ENCODE assay signal across 8 cellular contexts in genomic region chr7:151013356-151013727, GRCh38. TPM values are rescaled to one million over a fixed set of nuclear protein-coding genes. Genes with fewer than 3 reads are reported as not detected.
DNase-seq lines count a peak whose midpoint lies in the region; ATAC-seq and TF ChIP-seq lines count a peak whose summit lies in the region.
"Had no signal": no experiment of that assay in that cellular context is flagged by ENCODE, and none has a peak within 500 bp of the region (broad histone marks: within the 10 kb centered on the region; RNA-seq: fewer than 3 reads in every experiment).

No MANE protein-coding gene starts in this region.

- no peaks in the 10 kb centered on the region for H3K9me3 ChIP-seq in testis

- ATAC-seq in foreskin keratinocyte (peak; percentile 1), GM21786 (IDR thresholded peaks at IDR 0.05; ENCODE audit: unreplicated experiment) (no peak), HG03469 (IDR thresholded peaks at IDR 0.05; ENCODE audit: unreplicated experiment) (no peak)

- intact Hi-C loops in activated CD4-positive, alpha-beta memory T cell treated with anti-CD3 and anti-CD28 coated beads for 36 hours (cut with micrococcal nuclease): loop anchor here (5.0 kb wide), 1 partner anchor 36 kb away; the partner anchor contains the start of gene KCNH2
- intact Hi-C loops in testis (cut with DNase I; ENCODE audit: low total_unique reads): no loop called here

- 41% methylated on average over 25 of the region's 25 CpGs; no CpG with 5 or more reads in 1 of the 2 donors for WGBS in testis, 2 donors

- CTCF ChIA-PET in activated CD4-positive, alpha-beta memory T cell treated with anti-CD3 and anti-CD28 coated beads, Interleukin-2, amount 10 ng/mL, durations not matched to agents 7 days and 5 days (lab: Charles Lee): interaction anchor here (0.6 to 3.2 kb wide), 7 partner anchors 11 to 230 kb away, joined by 3 to 14 read pairs (median 4); partner anchors contain the start of gene ATG9B
- CTCF ChIA-PET in activated CD4-positive, alpha-beta memory T cell treated with anti-CD3 and anti-CD28 coated beads for 36 hours (lab: Charles Lee): interaction anchor here (1.0 to 4.2 kb wide), 4 partner anchors 22 to 115 kb away, joined by 3 to 26 read pairs (median 6); no protein-coding TSS in a partner anchor

- H3K36me3 ChIP-seq in testis (ENCODE audit: low read depth, missing control alignments): no peaks in the 10 kb centered on the region
- H3K36me3 ChIP-seq: cardiac muscle cell, SJSA1 had no signal

- no peak for TF ChIP-seq POLR2A in testis (IDR thresholded peaks at IDR 0.05)

- H3K27ac ChIP-seq in foreskin keratinocyte (no peak overlapping the region), testis (no peak overlapping the region)
- H3K27ac ChIP-seq: cardiac muscle cell, SJSA1 had no signal

- H3K4me3 ChIP-seq in testis: peak overlapping the region; percentile 21 to 40
- H3K4me3 ChIP-seq: cardiac muscle cell had no signal

- H3K4me3 Mint-ChIP-seq in activated CD4-positive, alpha-beta memory T cell treated with anti-CD3 and anti-CD28 coated beads, Interleukin-2, amount 10 ng/mL, durations not matched to agents 7 days and 5 days: peak overlapping the region; percentile 84
- no peak overlapping the region for H3K4me3 Mint-ChIP-seq in activated CD4-positive, alpha-beta memory T cell treated with anti-CD3 and anti-CD28 coated beads for 36 hours

- H3K27ac Mint-ChIP-seq in activated CD4-positive, alpha-beta memory T cell treated with anti-CD3 and anti-CD28 coated beads, Interleukin-2, amount 10 ng/mL, durations not matched to agents 7 days and 5 days: peak overlapping the region; percentile 97
- H3K27ac Mint-ChIP-seq in activated CD4-positive, alpha-beta memory T cell treated with anti-CD3 and anti-CD28 coated beads for 36 hours: no peak overlapping the region

- TF ChIP-seq CTCF in foreskin keratinocyte (conservative IDR thresholded peaks at IDR 0.05): no peak
- no peak for TF ChIP-seq CTCF in testis (IDR thresholded peaks at IDR 0.05)

- POLR2A ChIA-PET in activated CD4-positive, alpha-beta memory T cell treated with anti-CD3 and anti-CD28 coated beads, Interleukin-2, amount 10 ng/mL, durations not matched to agents 7 days and 5 days (lab: Charles Lee): interaction anchor here (1.0 to 7.7 kb wide), 6 partner anchors 13 to 70 kb away, joined by 3 to 50 read pairs (median 4); partner anchors contain the start of genes ABCB8 and TMUB1
- POLR2A ChIA-PET in activated CD4-positive, alpha-beta memory T cell treated with anti-CD3 and anti-CD28 coated beads for 36 hours (lab: Charles Lee): interaction anchor here (1.5 kb wide), 1 partner anchor 11 kb away, joined by 4 read pairs; the partner anchor contains the start of gene ATG9B

- no peak for DNase-seq in activated CD4-positive, alpha-beta memory T cell treated with anti-CD3 and anti-CD28 coated beads, Interleukin-2, amount 10 ng/mL, durations not matched to agents 7 days and 5 days
- no peak for DNase-seq in activated CD4-positive, alpha-beta memory T cell treated with anti-CD3 and anti-CD28 coated beads for 36 hours
- DNase-seq in foreskin keratinocyte (no peak), testis (no peak)

- peaks cover 2% of the 10 kb centered on the region for H3K27me3 Mint-ChIP-seq in activated CD4-positive, alpha-beta memory T cell treated with anti-CD3 and anti-CD28 coated beads, Interleukin-2, amount 10 ng/mL, durations not matched to agents 7 days and 5 days
- H3K27me3 Mint-ChIP-seq in activated CD4-positive, alpha-beta memory T cell treated with anti-CD3 and anti-CD28 coated beads for 36 hours: no peaks in the 10 kb centered on the region

- peaks cover 42% of the 10 kb centered on the region for H3K27me3 ChIP-seq in foreskin keratinocyte
- no peaks in the 10 kb centered on the region for H3K27me3 ChIP-seq in testis

- H3K36me3 Mint-ChIP-seq in activated CD4-positive, alpha-beta memory T cell treated with anti-CD3 and anti-CD28 coated beads, Interleukin-2, amount 10 ng/mL, durations not matched to agents 7 days and 5 days (ENCODE audit: low read depth): peaks cover 21% of the 10 kb centered on the region
- H3K36me3 Mint-ChIP-seq in activated CD4-positive, alpha-beta memory T cell treated with anti-CD3 and anti-CD28 coated beads for 36 hours: no peaks in the 10 kb centered on the region

- peaks cover 86% of the 10 kb centered on the region for H3K4me1 Mint-ChIP-seq in activated CD4-positive, alpha-beta memory T cell treated with anti-CD3 and anti-CD28 coated beads, Interleukin-2, amount 10 ng/mL, durations not matched to agents 7 days and 5 days
- H3K4me1 Mint-ChIP-seq in activated CD4-positive, alpha-beta memory T cell treated with anti-CD3 and anti-CD28 coated beads for 36 hours (ENCODE audit: low read depth): peaks cover 78% of the 10 kb centered on the region

- H3K4me1 ChIP-seq in foreskin keratinocyte (no peaks in the 10 kb centered on the region), testis (peaks cover 7% of the 10 kb centered on the region)

- H3K9me3 Mint-ChIP-seq in activated CD4-positive, alpha-beta memory T cell treated with anti-CD3 and anti-CD28 coated beads, Interleukin-2, amount 10 ng/mL, durations not matched to agents 7 days and 5 days: no peaks in the 10 kb centered on the region
- H3K9me3 Mint-ChIP-seq in activated CD4-positive, alpha-beta memory T cell treated with anti-CD3 and anti-CD28 coated beads for 36 hours: no peaks in the 10 kb centered on the region

RNA-seq across cellular contexts. Expression of gene ATG9B, which starts 11.0 kb away (rescaled TPM):
- total RNA-seq in activated CD4-positive, alpha-beta memory T cell treated with anti-CD3 and anti-CD28 coated beads, Interleukin-2, amount 10 ng/mL, durations not matched to agents 7 days and 5 days: 1 to 10 TPM; 7.9 to 8.6 TPM
- 1 to 10 TPM; 3.5 to 4.6 TPM for total RNA-seq in activated CD4-positive, alpha-beta memory T cell treated with anti-CD3 and anti-CD28 coated beads for 36 hours
- total RNA-seq in foreskin keratinocyte (0.18 and 0.31 TPM in 2 replicates), testis (10 to 100 TPM; 14.9 to 29.7 TPM)
- polyA plus RNA-seq in foreskin keratinocyte (0.16 and 0.20 TPM in 2 replicates), testis (ENCODE audit: insufficient read depth, low read depth, low replicate concordance) (24.8 TPM)
- total RNA-seq: SJSA1 had no signal

RNA-seq across cellular contexts. Expression of gene ABCB8, which starts 14.9 kb away (rescaled TPM):
- total RNA-seq in activated CD4-positive, alpha-beta memory T cell treated with anti-CD3 and anti-CD28 coated beads, Interleukin-2, amount 10 ng/mL, durations not matched to agents 7 days and 5 days: 10 to 100 TPM; 51.2 to 53.3 TPM
- total RNA-seq in activated CD4-positive, alpha-beta memory T cell treated with anti-CD3 and anti-CD28 coated beads for 36 hours: 10 to 100 TPM; 48.4 to 49.5 TPM
- 43.0 and 45.9 TPM in 2 replicates for total RNA-seq in foreskin keratinocyte
- polyA plus RNA-seq in foreskin keratinocyte: 46.2 and 47.3 TPM in 2 replicates
- total RNA-seq in testis: 10 to 100 TPM; 59.6 to 76.8 TPM
- 34.9 TPM for polyA plus RNA-seq in testis (ENCODE audit: insufficient read depth, low read depth, low replicate concordance)

RNA-seq across cellular contexts. Expression of gene NOS3, which starts 22.5 kb away (rescaled TPM):
- total RNA-seq in activated CD4-positive, alpha-beta memory T cell treated with anti-CD3 and anti-CD28 coated beads, Interleukin-2, amount 10 ng/mL, durations not matched to agents 7 days and 5 days: 10 to 100 TPM; 27.7 to 30.2 TPM
- total RNA-seq in activated CD4-positive, alpha-beta memory T cell treated with anti-CD3 and anti-CD28 coated beads for 36 hours: 10 to 100 TPM; 10.4 to 13.2 TPM
- total RNA-seq in foreskin keratinocyte (3.4 and 5.3 TPM in 2 replicates), testis (10 to 100 TPM; 25.0 to 36.6 TPM)
- polyA plus RNA-seq in foreskin keratinocyte (2.1 and 6.0 TPM in 2 replicates), testis (ENCODE audit: insufficient read depth, low read depth, low replicate concordance) (19.5 TPM)
- total RNA-seq: SJSA1 had no signal

RNA-seq across cellular contexts. Expression of gene ASIC3, which starts 35.0 kb away (rescaled TPM):
- 1 to 10 TPM; 5.5 to 6.2 TPM for total RNA-seq in activated CD4-positive, alpha-beta memory T cell treated with anti-CD3 and anti-CD28 coated beads, Interleukin-2, amount 10 ng/mL, durations not matched to agents 7 days and 5 days
- total RNA-seq in activated CD4-positive, alpha-beta memory T cell treated with anti-CD3 and anti-CD28 coated beads for 36 hours: 1 to 10 TPM; 5.3 to 7.6 TPM
- total RNA-seq in foreskin keratinocyte: 0.25 and 0.95 TPM in 2 replicates
- polyA plus RNA-seq in foreskin keratinocyte: 0.51 and 0.60 TPM in 2 replicates
- 10 to 100 TPM; 27.5 to 37.9 TPM for total RNA-seq in testis
- polyA plus RNA-seq in testis (ENCODE audit: insufficient read depth, low read depth, low replicate concordance): 20.8 TPM
- total RNA-seq: SJSA1 had no signal

RNA-seq across cellular contexts. Expression of gene KCNH2, which starts 35.2 kb away (rescaled TPM):
- under 1 TPM; 0.15 to 0.38 TPM for total RNA-seq in activated CD4-positive, alpha-beta memory T cell treated with anti-CD3 and anti-CD28 coated beads, Interleukin-2, amount 10 ng/mL, durations not matched to agents 7 days and 5 days
- under 1 TPM; 0.34 to 0.45 TPM for total RNA-seq in activated CD4-positive, alpha-beta memory T cell treated with anti-CD3 and anti-CD28 coated beads for 36 hours
- not detected in 2 replicates for total RNA-seq in foreskin keratinocyte
- not detected in 2 replicates for polyA plus RNA-seq in foreskin keratinocyte
- 100 to 1,000 TPM; 230 to 247 TPM for total RNA-seq in testis
- 82.5 TPM for polyA plus RNA-seq in testis (ENCODE audit: insufficient read depth, low read depth, low replicate concordance)
- total RNA-seq: SJSA1 had no signal
